In genomic region chr17:81868674-81869220, GRCh38 we compare ENCODE assay signal across 5 cellular contexts. TPM values are rescaled to one million over a fixed set of nuclear protein-coding genes. Genes with fewer than 3 reads are reported as not detected.
A peak's percentile ranks its signal among the peaks of the same experiment; 100 is the strongest.
DNase-seq lines count a peak whose midpoint lies in the region; ATAC-seq and FAIRE-seq lines count a peak whose summit lies in the region.

No MANE protein-coding gene starts in this region.

- H3K27ac Mint-ChIP-seq in activated naive CD8-positive, alpha-beta T cell treated with anti-CD3 and anti-CD28 coated beads, Interleukin-2, amount 50 U/mL, for 24 hours = peak overlapping the region; percentile 93

- H3K4me1 Mint-ChIP-seq in activated naive CD8-positive, alpha-beta T cell treated with anti-CD3 and anti-CD28 coated beads, Interleukin-2, amount 50 U/mL, for 24 hours = peaks cover 56% of the 10 kb centered on the region

- peak overlapping the region; percentile 89 for H3K4me3 Mint-ChIP-seq in activated naive CD8-positive, alpha-beta T cell treated with anti-CD3 and anti-CD28 coated beads, Interleukin-2, amount 50 U/mL, for 24 hours

- peak; percentile 66 for DNase-seq in HTR-8/SVneo (ENCODE audit: insufficient read length, low spot score)
- DNase-seq in activated naive CD8-positive, alpha-beta T cell treated with anti-CD3 and anti-CD28 coated beads, Interleukin-2, amount 50 U/mL, for 24 hours = no peak
- DNase-seq in myocyte (ENCODE audit: low read depth) = peak; percentile 82
- DNase-seq in superior temporal gyrus (ENCODE audit: extremely low spot score) = no peak

- H3K27me3 Mint-ChIP-seq in activated naive CD8-positive, alpha-beta T cell treated with anti-CD3 and anti-CD28 coated beads, Interleukin-2, amount 50 U/mL, for 24 hours = no peaks in the 10 kb centered on the region

- no peak for ATAC-seq in activated naive CD8-positive, alpha-beta T cell treated with anti-CD3 and anti-CD28 coated beads, Interleukin-2, amount 50 U/mL, for 24 hours
- no peak for ATAC-seq in GM21423 (IDR thresholded peaks at IDR 0.05; ENCODE audit: unreplicated experiment)

- peak; percentile 62 for FAIRE-seq in HTR-8/SVneo (lab: Jason Lieb, UNC)

- peaks cover 25% of the 10 kb centered on the region for H3K36me3 Mint-ChIP-seq in activated naive CD8-positive, alpha-beta T cell treated with anti-CD3 and anti-CD28 coated beads, Interleukin-2, amount 50 U/mL, for 24 hours (ENCODE audit: low read depth)

- no peaks in the 10 kb centered on the region for H3K9me3 Mint-ChIP-seq in activated naive CD8-positive, alpha-beta T cell treated with anti-CD3 and anti-CD28 coated beads, Interleukin-2, amount 50 U/mL, for 24 hours

RNA-seq across cellular contexts. Expression of gene ARHGDIA, which starts 2.4 kb away (rescaled TPM):
- total RNA-seq in myocyte = 157 and 161 TPM in 2 replicates
- polyA plus RNA-seq in myocyte (2012) = 408 TPM

RNA-seq across cellular contexts. Expression of gene P4HB, which starts 8.4 kb away (rescaled TPM):
- total RNA-seq in myocyte = 1,674 and 2,691 TPM in 2 replicates
- 1,506 TPM for polyA plus RNA-seq in myocyte (2012)

RNA-seq across cellular contexts. Expression of gene ALYREF, which starts 22.6 kb away (rescaled TPM):
- total RNA-seq in myocyte = 94.5 and 96.3 TPM in 2 replicates
- polyA plus RNA-seq in myocyte (2012) = 81.6 TPM

RNA-seq across cellular contexts. Expression of gene ANAPC11, which starts 22.8 kb away (rescaled TPM):
- total RNA-seq in myocyte = 190 and 212 TPM in 2 replicates
- 363 TPM for polyA plus RNA-seq in myocyte (2012)

RNA-seq across cellular contexts. Expression of gene NPB, which starts 33.3 kb away (rescaled TPM):
- total RNA-seq in myocyte = 1.3 and 6.1 TPM in 2 replicates
- 1.9 TPM for polyA plus RNA-seq in myocyte (2012)

Comparison
In these comparisons a context has a peak if more than half of its experiments do, and no peak if none do; other contexts are left out.
1. DNase-seq: peak in HTR-8/SVneo (single experiment) and myocyte (single experiment); none in activated naive CD8-positive, alpha-beta T cell treated with anti-CD3 and anti-CD28 coated beads, Interleukin-2, amount 50 U/mL, for 24 hours (single experiment) and superior temporal gyrus (single experiment).